Comparison of ENCODE assay signal across 1 cellular context in genomic region chr22:49948958-49949913, GRCh38.
TF ChIP-seq lines count a peak whose summit lies in the region.

No MANE protein-coding gene starts in this region.

TF ChIP-seq in HepG2, 621 proteins besides CTCF, POLR2A, EP300 and RAD21 (continued from another document and continues in another):
- TF ChIP-seq PRDM10 (CRISPR knock-in tag; IDR thresholded peaks at IDR 0.05; ENCODE audit: low read depth) (peak; percentile 33; the same call in 1 of the 2 replicates), REXO4 (CRISPR knock-in tag; IDR thresholded peaks at IDR 0.05; ENCODE audit: borderline replicate concordance) (no peak), NPAS2 (CRISPR knock-in tag; IDR thresholded peaks at IDR 0.05; ENCODE audit: borderline replicate concordance) (no peak), GTF3A (CRISPR knock-in tag; conservative IDR thresholded peaks at IDR 0.05) (no peak), ZNF30 (CRISPR knock-in tag; IDR thresholded peaks at IDR 0.05) (no peak), MYC (CRISPR knock-in tag; IDR thresholded peaks at IDR 0.05; ENCODE audit: borderline replicate concordance) (peak; percentile 79), CENPBD1 (CRISPR knock-in tag; IDR thresholded peaks at IDR 0.05; ENCODE audit: borderline replicate concordance, low read depth) (no peak), ZBTB25 (CRISPR knock-in tag; IDR thresholded peaks at IDR 0.05) (peak; percentile 79), ZNF503 (CRISPR knock-in tag; IDR thresholded peaks at IDR 0.05) (0 out of 2 replicates have a peak, but pooled peaks have one; percentile 69), ZNF431 (CRISPR knock-in tag; IDR thresholded peaks at IDR 0.05; ENCODE audit: borderline replicate concordance, low read depth) (0 out of 2 replicates have a peak, but pooled peaks have one; percentile 44), THAP7 (CRISPR knock-in tag; IDR thresholded peaks at IDR 0.05) (peak; percentile 72; the same call in 1 of the 2 replicates), PAWR (CRISPR knock-in tag; IDR thresholded peaks at IDR 0.05; ENCODE audit: borderline replicate concordance) (no peak), FOSL1 (CRISPR knock-in tag; IDR thresholded peaks at IDR 0.05; ENCODE audit: borderline replicate concordance) (no peak), ZNF639 (CRISPR knock-in tag; conservative IDR thresholded peaks at IDR 0.05) (peak; percentile 71), TFAP4 (IDR thresholded peaks at IDR 0.05; ENCODE audit: borderline replicate concordance, low read depth) (peak; percentile 91; the same call in 1 of the 2 replicates), FLYWCH1 (CRISPR knock-in tag; IDR thresholded peaks at IDR 0.05) (no peak), SPEN (CRISPR knock-in tag; IDR thresholded peaks at IDR 0.05; ENCODE audit: low read depth) (peak; percentile 42; the same call in 1 of the 2 replicates), DBP (CRISPR knock-in tag; IDR thresholded peaks at IDR 0.05; ENCODE audit: not compliant biosample characterization) (peak; percentile 63), ZNF580 (CRISPR knock-in tag; IDR thresholded peaks at IDR 0.05; ENCODE audit: borderline replicate concordance, low read depth) (peak; percentile 74), FOXJ3 (CRISPR knock-in tag; IDR thresholded peaks at IDR 0.05; ENCODE audit: borderline replicate concordance) (0 out of 2 replicates have a peak, but pooled peaks have one; percentile 17), ZNF703 (CRISPR knock-in tag; IDR thresholded peaks at IDR 0.05; ENCODE audit: borderline replicate concordance) (peak; percentile 91; the same call in 1 of the 2 replicates), ZNF713 (CRISPR knock-in tag; IDR thresholded peaks at IDR 0.05) (peak; percentile 41; the same call in 1 of the 2 replicates), TAF15 (IDR thresholded peaks at IDR 0.05; ENCODE audit: low read depth, low read length, poor library complexity, severe bottlenecking) (no peak), ZNF12 (CRISPR knock-in tag; IDR thresholded peaks at IDR 0.05) (0 out of 2 replicates have a peak, but pooled peaks have one; percentile 32), ZBTB40 (IDR thresholded peaks at IDR 0.05) (no peak), ZBTB40 (CRISPR knock-in tag; IDR thresholded peaks at IDR 0.05) (peak; percentile 77), FOXC1 (CRISPR knock-in tag; IDR thresholded peaks at IDR 0.05; ENCODE audit: borderline replicate concordance) (0 out of 2 replicates have a peak, but pooled peaks have one; percentile 76), ZBTB8A (CRISPR knock-in tag; IDR thresholded peaks at IDR 0.05; ENCODE audit: borderline replicate concordance, low read depth) (peak; percentile 87; the same call in 1 of the 2 replicates), ZNF781 (CRISPR knock-in tag; IDR thresholded peaks at IDR 0.05; ENCODE audit: borderline replicate concordance, not compliant biosample characterization) (no peak), RFXAP (CRISPR knock-in tag; IDR thresholded peaks at IDR 0.05; ENCODE audit: borderline replicate concordance) (0 out of 2 replicates have a peak, but pooled peaks have one; percentile 28), ZNF124 (CRISPR knock-in tag; IDR thresholded peaks at IDR 0.05) (peak; percentile 10; the same call in 1 of the 2 replicates), ZKSCAN8 (CRISPR knock-in tag; IDR thresholded peaks at IDR 0.05; ENCODE audit: borderline replicate concordance) (no peak), ESRRA (CRISPR knock-in tag; IDR thresholded peaks at IDR 0.05; ENCODE audit: low read depth) (no peak)
